ENCODE assay signal across 23 cellular contexts in the genomic region with DNA sequence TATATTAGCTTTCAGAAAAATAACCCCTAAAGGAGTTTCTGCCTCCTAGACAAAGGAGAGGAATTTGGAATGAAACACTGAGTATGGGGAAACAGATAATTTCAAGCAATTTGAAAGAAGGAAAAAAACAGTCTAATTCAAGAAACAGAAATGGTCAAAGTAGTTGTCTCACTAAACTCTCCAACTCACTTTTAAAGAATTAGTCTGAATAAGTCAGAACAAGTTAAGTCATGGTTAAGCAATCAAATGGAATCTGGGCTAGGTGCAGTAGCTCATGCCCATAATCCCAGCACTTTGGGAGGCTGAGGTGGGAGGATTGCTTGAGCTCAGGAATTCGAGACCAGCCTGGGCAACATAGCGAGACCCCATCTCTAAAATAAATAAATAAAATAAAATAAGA.
"Had no signal": no experiment of that assay in that cellular context is flagged by ENCODE, and none has a peak within 500 bp of the region (broad histone marks: within the 10 kb centered on the region; RNA-seq: fewer than 3 reads in every experiment).

No MANE protein-coding gene starts in this region.

- H3K27ac ChIP-seq: brain microvascular endothelial cell, dorsolateral prefrontal cortex, left lung, neutrophil, ovary, prostate gland, right atrium auricular region, spleen, upper lobe of left lung had no signal

- ATAC-seq: activated naive CD8-positive, alpha-beta T cell treated with anti-CD3 and anti-CD28 coated beads, Interleukin-2, amount 50 U/mL, for 24 hours; left lung had no signal

- H3K4me1 ChIP-seq: left lung, prostate gland, right atrium auricular region, spleen, upper lobe of left lung had no signal

- H3K36me3 ChIP-seq: brain microvascular endothelial cell, left lung, neutrophil, ovary, prostate gland, right atrium auricular region, spleen, upper lobe of left lung had no signal

- FAIRE-seq: colon, kidney had no signal

- DNase-seq: activated CD4-positive, alpha-beta memory T cell treated with anti-CD3 and anti-CD28 coated beads, Interleukin-2, amount 10 ng/mL, durations not matched to agents 7 days and 5 days; activated CD4-positive, alpha-beta T cell treated with anti-CD3 and anti-CD28 coated beads, Interleukin-2, amount 10 ng/mL, durations not matched to agents 24 days and 14 days; activated CD4-positive, CD25-positive, alpha-beta regulatory T cell; activated gamma-delta T cell; activated naive CD4-positive, alpha-beta T cell treated with anti-CD3 and anti-CD28 coated beads, Interleukin-2, amount 50 U/mL, for 16 hours; activated naive CD8-positive, alpha-beta T cell treated with anti-CD3 and anti-CD28 coated beads, Interleukin-2, amount 50 U/mL, for 24 hours; anterior cingulate cortex; brain microvascular endothelial cell; dorsolateral prefrontal cortex; foreskin melanocyte; kidney; left lung; ovary; spleen; stimulated activated CD4-positive, alpha-beta T cell treated with anti-CD3 and anti-CD28 coated beads, Interleukin-4, amount 100 ng/mL, for 1 hour; stimulated activated naive CD4-positive, alpha-beta T cell; T1000; upper lobe of left lung had no signal

- H3K27me3 ChIP-seq: brain microvascular endothelial cell, left lung, neutrophil, ovary, right atrium auricular region, spleen, upper lobe of left lung had no signal

- H3K4me3 ChIP-seq: dorsolateral prefrontal cortex, left lung, lung, ovary, prostate gland, right atrium auricular region, spleen, upper lobe of left lung had no signal
